In genomic region chr17:9125722-9126121, GRCh38 we compare ENCODE assay signal across 30 cellular contexts.
"Had no signal": no experiment of that assay in that cellular context is flagged by ENCODE, and none has a peak within 500 bp of the region (broad histone marks: within the 10 kb centered on the region; RNA-seq: fewer than 3 reads in every experiment).

No MANE protein-coding gene starts in this region.

- H3K27me3 ChIP-seq: neural progenitor cell, neutrophil, right atrium auricular region, suprapubic skin, tibial artery, uterus had no signal

- H3K27ac ChIP-seq: left lung, lower lobe of right lung, neural progenitor cell, neutrophil, parathyroid adenoma, right atrium auricular region, skin epidermis, suprapubic skin, tibial artery, uterus had no signal

- ATAC-seq: left colon; left lung; lower lobe of right lung; naive thymus-derived CD8-positive, alpha-beta T cell; sciatic nerve had no signal

- H3K36me3 Mint-ChIP-seq: immature natural killer cell; naive thymus-derived CD8-positive, alpha-beta T cell; neural progenitor cell had no signal

- H3K36me3 ChIP-seq: left lung, lower lobe of right lung, neural progenitor cell, neutrophil, right atrium auricular region, suprapubic skin, thoracic aorta, tibial artery, uterus had no signal

- H3K4me1 Mint-ChIP-seq: immature natural killer cell had no signal

- H3K9me3 ChIP-seq: left lung, lower lobe of right lung, neutrophil, right atrium auricular region, suprapubic skin, thoracic aorta, tibial artery, uterus had no signal

- FAIRE-seq: islet of Langerhans, kidney had no signal

- DNase-seq: hypothalamus; immature natural killer cell; kidney; left colon; left lung; lower lobe of right lung; mammary epithelial cell; mesenchymal stem cell; naive thymus-derived CD8-positive, alpha-beta T cell; occipital lobe; stimulated activated CD4-positive, alpha-beta T cell treated with anti-CD3 and anti-CD28 coated beads, Interleukin-12 subunit alpha, Interleukin-12 subunit beta, amount 100 ng/mL, for 4 hours; stimulated activated CD4-positive, alpha-beta T cell treated with anti-CD3 and anti-CD28 coated beads, Interleukin-15, amount 100 ng/mL, for 24 hours; stimulated activated CD4-positive, alpha-beta T cell treated with anti-CD3 and anti-CD28 coated beads, Interleukin-2, amount 100 ng/mL, for 24 hours; stimulated activated CD4-positive, alpha-beta T cell treated with anti-CD3 and anti-CD28 coated beads, Interleukin-4, amount 100 ng/mL, for 1 hour; stimulated activated naive CD4-positive, alpha-beta T cell; tibial artery; uterus had no signal

- H3K4me1 ChIP-seq: left lung, lower lobe of right lung, neural progenitor cell, parathyroid adenoma, suprapubic skin, uterus had no signal

- H3K27ac Mint-ChIP-seq: immature natural killer cell; nephron; neural progenitor cell; progenitor cell of endocrine pancreas; stimulated activated naive CD8-positive, alpha-beta T cell treated with anti-CD3 and anti-CD28 coated beads, Interleukin-15, Interleukin-2, amounts not matched to agents 100 ng/mL and 50 ng/mL, for 24 hours; type B pancreatic cell had no signal

- H3K9me3 Mint-ChIP-seq: immature natural killer cell; naive thymus-derived CD8-positive, alpha-beta T cell; stimulated activated naive CD8-positive, alpha-beta T cell treated with anti-CD3 and anti-CD28 coated beads, Interleukin-15, Interleukin-2, amounts not matched to agents 100 ng/mL and 50 ng/mL, for 24 hours; type B pancreatic cell had no signal

- H3K4me3 ChIP-seq: left lung, lower lobe of right lung, neural progenitor cell, right atrium auricular region, skin epidermis, suprapubic skin, thoracic aorta, tibial artery, uterus had no signal

- H3K4me2 ChIP-seq: neural progenitor cell had no signal

- H3K4me3 Mint-ChIP-seq: immature natural killer cell; naive thymus-derived CD8-positive, alpha-beta T cell; nephron; neural progenitor cell; stimulated activated naive CD8-positive, alpha-beta T cell treated with anti-CD3 and anti-CD28 coated beads, Interleukin-15, Interleukin-2, amounts not matched to agents 100 ng/mL and 50 ng/mL, for 24 hours; type B pancreatic cell had no signal
